Comparison of ENCODE assay signal across 21 cellular contexts in the genomic region with DNA sequence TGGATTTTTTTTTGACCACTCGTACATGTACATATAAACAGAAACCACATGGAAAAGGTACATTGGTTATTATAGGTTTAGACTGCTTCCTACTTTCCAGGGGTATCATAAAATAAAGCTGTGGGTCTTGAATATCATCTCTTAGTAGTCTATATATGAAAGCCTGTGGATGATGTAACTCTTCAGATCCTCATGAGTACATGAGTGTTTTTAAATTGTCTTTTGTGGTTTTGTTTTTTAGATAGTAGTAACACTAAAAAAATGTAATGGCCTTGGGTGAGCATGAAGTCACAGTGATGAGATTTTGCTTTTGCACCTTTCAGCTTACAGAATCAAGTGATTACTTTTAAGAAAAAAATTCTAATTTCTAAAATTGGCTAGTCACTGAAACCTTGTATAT.
DNase-seq lines count a peak whose midpoint lies in the region; ATAC-seq and TF ChIP-seq lines count a peak whose summit lies in the region.
"Had no signal": no experiment of that assay in that cellular context is flagged by ENCODE, and none has a peak within 500 bp of the region (broad histone marks: within the 10 kb centered on the region; RNA-seq: fewer than 3 reads in every experiment).

No MANE protein-coding gene starts in this region.

- WGBS in esophagus squamous epithelium, 2 donors = 92 to 94% methylated on average over 1 of the region's 1 CpG

- H3K9me3 ChIP-seq in SK-N-MC (ENCODE audit: low read depth, low read length) (no peaks in the 10 kb centered on the region), esophagus squamous epithelium (no peaks in the 10 kb centered on the region)
- H3K9me3 ChIP-seq: gastrocnemius medialis, upper lobe of right lung had no signal

- no peak overlapping the region for H3K9ac ChIP-seq in SK-N-MC (ENCODE audit: insufficient read length)

- no peaks in the 10 kb centered on the region for H3K27me3 ChIP-seq in esophagus squamous epithelium
- H3K27me3 ChIP-seq: cardiac muscle cell, gastrocnemius medialis, upper lobe of right lung had no signal

- DNase-seq in activated T-cell treated with anti-CD3 and anti-CD28 coated beads, Interleukin-2, amount 50 U/mL, for 72 hours = no peak
- DNase-seq in activated T-cell treated with anti-CD3 and anti-CD28 coated beads for 4 hours (no peak), SK-N-MC (ENCODE audit: low read depth, low spot score) (no peak), fibroblast of mammary gland (ENCODE audit: low read depth) (peak; percentile 54), NCI-H345 treated with DMSO at 0.1 percent for 48 hours (lab: John Stamatoyannopoulos, UW; ENCODE audit: unreplicated experiment) (no peak), pons (ENCODE audit: low spot score) (no peak), esophagus squamous epithelium (lab: John Stamatoyannopoulos, UW) (no peak)
- DNase-seq in stimulated activated naive B cell treated with anti-CD40 and anti-IgM and Interleukin-4, amounts not matched to agents 10 μg/mL and 1 μg/mL and 100 μg/mL, for 72 hours = no peak
- DNase-seq: activated CD4-positive, alpha-beta T cell treated with anti-CD3 and anti-CD28 coated beads for 4 hours; CD8-positive, alpha-beta T cell; effector memory CD4-positive, alpha-beta T cell; gastrocnemius medialis; naive thymus-derived CD4-positive, alpha-beta T cell; NCI-H510A treated with DMSO at 0.1 percent for 48 hours; SHP77 treated with DMSO at 0.1 percent for 48 hours; stimulated activated naive CD4-positive, alpha-beta T cell; T1000; upper lobe of right lung had no signal

- H3K4me3 Mint-ChIP-seq in activated T-cell treated with anti-CD3 and anti-CD28 coated beads, Interleukin-2, amount 50 U/mL, for 72 hours = no peak overlapping the region
- H3K4me3 Mint-ChIP-seq in stimulated activated naive B cell treated with anti-CD40 and anti-IgM and Interleukin-4, amounts not matched to agents 10 μg/mL and 1 μg/mL and 100 μg/mL, for 72 hours = no peak overlapping the region
- H3K4me3 Mint-ChIP-seq: CD8-positive, alpha-beta T cell; GM23338; naive thymus-derived CD4-positive, alpha-beta T cell had no signal

- TF ChIP-seq CTCF in fibroblast of mammary gland (conservative IDR thresholded peaks at IDR 0.05; ENCODE audit: control insufficient read depth, insufficient read depth, low read depth, low read length) (no peak), esophagus squamous epithelium (IDR thresholded peaks at IDR 0.05) (no peak)

- H3K9me3 Mint-ChIP-seq in activated T-cell treated with anti-CD3 and anti-CD28 coated beads, Interleukin-2, amount 50 U/mL, for 72 hours = no peaks in the 10 kb centered on the region
- no peaks in the 10 kb centered on the region for H3K9me3 Mint-ChIP-seq in stimulated activated naive B cell treated with anti-CD40 and anti-IgM and Interleukin-4, amounts not matched to agents 10 μg/mL and 1 μg/mL and 100 μg/mL, for 72 hours
- H3K9me3 Mint-ChIP-seq: activated naive CD4-positive, alpha-beta T cell treated with anti-CD3 and anti-CD28 coated beads, Interleukin-2, amount 50 U/mL, for 72 hours; CD8-positive, alpha-beta T cell; GM23338; naive thymus-derived CD4-positive, alpha-beta T cell had no signal

- peaks cover 71% of the 10 kb centered on the region for H3K36me3 ChIP-seq in SK-N-MC (ENCODE audit: insufficient read depth, low read length)
- H3K36me3 ChIP-seq in esophagus squamous epithelium = peaks cover 5 to 100% (median 7%) of the 10 kb centered on the region in 3 donors

- no peak for TF ChIP-seq POLR2A in esophagus squamous epithelium (IDR thresholded peaks at IDR 0.05)

- peak overlapping the region; percentile 44 for H3K27ac Mint-ChIP-seq in activated T-cell treated with anti-CD3 and anti-CD28 coated beads, Interleukin-2, amount 50 U/mL, for 72 hours
- peak overlapping the region; percentile 59 for H3K27ac Mint-ChIP-seq in stimulated activated naive B cell treated with anti-CD40 and anti-IgM and Interleukin-4, amounts not matched to agents 10 μg/mL and 1 μg/mL and 100 μg/mL, for 72 hours
- H3K27ac Mint-ChIP-seq: activated naive CD4-positive, alpha-beta T cell treated with anti-CD3 and anti-CD28 coated beads, Interleukin-2, amount 50 U/mL, for 72 hours; CD8-positive, alpha-beta T cell; GM23338 had no signal

- H3K4me3 ChIP-seq in SK-N-MC (no peak overlapping the region), fibroblast of mammary gland (ENCODE audit: control insufficient read depth, low read depth, low read length) (no peak overlapping the region), esophagus squamous epithelium (no peak overlapping the region)
- H3K4me3 ChIP-seq: cardiac muscle cell, gastrocnemius medialis, GM23338, upper lobe of right lung had no signal

- no peaks in the 10 kb centered on the region for H3K4me1 ChIP-seq in esophagus squamous epithelium
- H3K4me1 ChIP-seq: gastrocnemius medialis, upper lobe of right lung had no signal

- peaks cover 15% of the 10 kb centered on the region for H3K4me1 Mint-ChIP-seq in activated T-cell treated with anti-CD3 and anti-CD28 coated beads, Interleukin-2, amount 50 U/mL, for 72 hours (ENCODE audit: low read depth)
- peaks cover 0 to 6% of the 10 kb centered on the region in 2 donors for H3K4me1 Mint-ChIP-seq in stimulated activated naive B cell treated with anti-CD40 and anti-IgM and Interleukin-4, amounts not matched to agents 10 μg/mL and 1 μg/mL and 100 μg/mL, for 72 hours
- H3K4me1 Mint-ChIP-seq: GM23338 had no signal

- H3K27ac ChIP-seq in SK-N-MC = peak overlapping the region; percentile 49; the same call in 1 of the 2 replicates
- no peak overlapping the region for H3K27ac ChIP-seq in esophagus squamous epithelium
- H3K27ac ChIP-seq: cardiac muscle cell, gastrocnemius medialis, upper lobe of right lung had no signal

- H3K36me3 Mint-ChIP-seq in activated T-cell treated with anti-CD3 and anti-CD28 coated beads, Interleukin-2, amount 50 U/mL, for 72 hours (ENCODE audit: insufficient read depth in 2 of 2) = peaks cover 8 to 23% of the 10 kb centered on the region in 2 donors
- H3K36me3 Mint-ChIP-seq in stimulated activated naive B cell treated with anti-CD40 and anti-IgM and Interleukin-4, amounts not matched to agents 10 μg/mL and 1 μg/mL and 100 μg/mL, for 72 hours = peaks cover 36 to 43% of the 10 kb centered on the region in 2 donors

- intact Hi-C loops in esophagus squamous epithelium (cut with DNase I) = no loop called here

- no peaks in the 10 kb centered on the region for H3K27me3 Mint-ChIP-seq in activated T-cell treated with anti-CD3 and anti-CD28 coated beads, Interleukin-2, amount 50 U/mL, for 72 hours (ENCODE audit: low read depth)
- H3K27me3 Mint-ChIP-seq in stimulated activated naive B cell treated with anti-CD40 and anti-IgM and Interleukin-4, amounts not matched to agents 10 μg/mL and 1 μg/mL and 100 μg/mL, for 72 hours = no peaks in the 10 kb centered on the region
- H3K27me3 Mint-ChIP-seq: naive thymus-derived CD4-positive, alpha-beta T cell had no signal

- no peak for ATAC-seq in activated T-cell treated with anti-CD3 and anti-CD28 coated beads, Interleukin-2, amount 50 U/mL, for 72 hours (replicated peaks in 1 of 2)
- ATAC-seq in stimulated activated naive B cell treated with anti-CD40 and anti-IgM and Interleukin-4, amounts not matched to agents 10 μg/mL and 1 μg/mL and 100 μg/mL, for 72 hours (replicated peaks) = no peak
- ATAC-seq: activated naive CD4-positive, alpha-beta T cell treated with anti-CD3 and anti-CD28 coated beads, Interleukin-2, amount 50 U/mL, for 72 hours; CD8-positive, alpha-beta T cell; gastrocnemius medialis; GM23338; naive thymus-derived CD4-positive, alpha-beta T cell; upper lobe of right lung had no signal
